In genomic region chr13:95248953-95249352, GRCh38 we compare ENCODE assay signal across 29 cellular contexts.
"Had no signal": no experiment of that assay in that cellular context is flagged by ENCODE, and none has a peak within 500 bp of the region (broad histone marks: within the 10 kb centered on the region; RNA-seq: fewer than 3 reads in every experiment).

No MANE protein-coding gene starts in this region.

- H3K27me3 ChIP-seq: brain microvascular endothelial cell, dorsolateral prefrontal cortex had no signal

- H3K4me1 Mint-ChIP-seq: activated T-helper 17 cell treated with anti-CD3 and anti-CD28 coated beads, Interleukin-2, amount 50 U/mL, for 72 hours; endodermal cell had no signal

- H3K9me3 Mint-ChIP-seq: activated B cell treated with CpG ODN at 0.5 μM for 24 hours; activated CD8-positive, alpha-beta T cell treated with anti-CD3 and anti-CD28 coated beads for 36 hours; activated T-cell treated with anti-CD3 and anti-CD28 coated beads, Interleukin-2, amount 50 U/mL, for 4 hours; activated T-helper 17 cell treated with anti-CD3 and anti-CD28 coated beads, Interleukin-2, amount 50 U/mL, for 72 hours; central memory CD8-positive, alpha-beta T cell; dendritic cell treated with granulocyte-macrophage colony-stimulating factor and Interleukin-4, amounts not matched to agents 40 ng/mL and 50 ng/mL, for 4 days; endodermal cell had no signal

- DNase-seq: activated B cell treated with CpG ODN at 0.5 μM for 24 hours; activated CD4-positive, alpha-beta T cell treated with anti-CD3 and anti-CD28 coated beads for 48 hours; activated CD4-positive, alpha-beta T cell treated with anti-CD3 and anti-CD28 coated beads, Interleukin-2, amount 50 U/mL, for 1 hour; activated CD4-positive, alpha-beta T cell treated with anti-CD3 and anti-CD28 coated beads, Interleukin-2, amount 50 U/mL, for 48 hours; activated CD8-positive, alpha-beta memory T cell treated with anti-CD3 and anti-CD28 coated beads for 24 hours; activated CD8-positive, alpha-beta T cell treated with anti-CD3 and anti-CD28 coated beads for 36 hours; activated effector memory CD4-positive, alpha-beta T cell treated with Interleukin-2 at 50 U/mL for 16 hours; activated gamma-delta T cell treated with Interleukin-2 at 50 U/mL for 16 hours; activated naive CD4-positive, alpha-beta T cell treated with anti-CD3 and anti-CD28 coated beads, Interleukin-2, amount 50 U/mL, for 16 hours; activated naive CD4-positive, alpha-beta T cell treated with Interleukin-2 at 50 U/mL for 16 hours; activated T-cell treated with anti-CD3 and anti-CD28 coated beads, Interleukin-2, amount 50 U/mL, for 4 hours; amniotic stem cell; anterior cingulate cortex; brain microvascular endothelial cell; dorsolateral prefrontal cortex; effector memory CD4-positive, alpha-beta T cell; endodermal cell; foreskin fibroblast; head of caudate nucleus; T-helper 1 cell; T-helper 2 cell; WERI-Rb-1 had no signal

- H3K27me3 Mint-ChIP-seq: activated B cell treated with CpG ODN at 0.5 μM for 24 hours; activated CD8-positive, alpha-beta T cell treated with anti-CD3 and anti-CD28 coated beads for 36 hours; activated naive CD8-positive, alpha-beta T cell; activated T-helper 17 cell treated with anti-CD3 and anti-CD28 coated beads, Interleukin-2, amount 50 U/mL, for 72 hours; central memory CD8-positive, alpha-beta T cell; dendritic cell treated with granulocyte-macrophage colony-stimulating factor and Interleukin-4, amounts not matched to agents 40 ng/mL and 50 ng/mL, for 4 days had no signal

- H3K36me3 ChIP-seq: brain microvascular endothelial cell had no signal

- ATAC-seq: activated CD4-positive, CD25-positive, alpha-beta regulatory T cell treated with anti-CD3 and anti-CD28 coated beads, Interleukin-2, amount 50 U/mL, for 24 hours; activated CD8-positive, alpha-beta T cell treated with anti-CD3 and anti-CD28 coated beads for 36 hours; activated T-cell treated with anti-CD3 and anti-CD28 coated beads, Interleukin-2, amount 50 U/mL, for 4 hours; activated T-helper 17 cell treated with anti-CD3 and anti-CD28 coated beads, Interleukin-2, amount 50 U/mL, for 72 hours; esophagus mucosa had no signal

- H3K27ac ChIP-seq: brain microvascular endothelial cell, coronary artery, dorsolateral prefrontal cortex, WERI-Rb-1 had no signal

- H3K4me3 Mint-ChIP-seq: activated B cell treated with CpG ODN at 0.5 μM for 24 hours; activated CD8-positive, alpha-beta T cell treated with anti-CD3 and anti-CD28 coated beads for 36 hours; activated naive CD8-positive, alpha-beta T cell; activated T-cell treated with anti-CD3 and anti-CD28 coated beads, Interleukin-2, amount 50 U/mL, for 4 hours; activated T-helper 17 cell treated with anti-CD3 and anti-CD28 coated beads, Interleukin-2, amount 50 U/mL, for 72 hours; central memory CD8-positive, alpha-beta T cell; dendritic cell treated with granulocyte-macrophage colony-stimulating factor and Interleukin-4, amounts not matched to agents 40 ng/mL and 50 ng/mL, for 4 days; endodermal cell had no signal

- H3K27ac Mint-ChIP-seq: activated B cell treated with CpG ODN at 0.5 μM for 24 hours; activated CD8-positive, alpha-beta T cell treated with anti-CD3 and anti-CD28 coated beads for 36 hours; activated naive CD8-positive, alpha-beta T cell; activated T-helper 17 cell treated with anti-CD3 and anti-CD28 coated beads, Interleukin-2, amount 50 U/mL, for 72 hours; dendritic cell treated with granulocyte-macrophage colony-stimulating factor and Interleukin-4, amounts not matched to agents 40 ng/mL and 50 ng/mL, for 4 days had no signal

- H3K4me3 ChIP-seq: coronary artery, dorsolateral prefrontal cortex had no signal
